In genomic region chr14:100844846-100845245, GRCh38 we compare ENCODE assay signal across 1 cellular context.
TF ChIP-seq lines count a peak whose summit lies in the region.

No MANE protein-coding gene starts in this region.

TF ChIP-seq in IMR-90, 13 proteins besides CTCF, POLR2A, EP300 and RAD21:
- TF ChIP-seq SMC3 (IDR thresholded peaks at IDR 0.05; ENCODE audit: low read depth, low read length): no peak
- TF ChIP-seq RCOR1 (IDR thresholded peaks at IDR 0.05; ENCODE audit: insufficient replicate concordance, low read length): no peak
- TF ChIP-seq CHD1 (IDR thresholded peaks at IDR 0.05; ENCODE audit: low read depth, low read length): no peak
- no peak for TF ChIP-seq ELK1 (IDR thresholded peaks at IDR 0.05; ENCODE audit: borderline replicate concordance, low read depth, low read length)
- no peak for TF ChIP-seq USF2 (IDR thresholded peaks at IDR 0.05; ENCODE audit: low read depth, low read length)
- no peak for TF ChIP-seq MXI1 (IDR thresholded peaks at IDR 0.05; ENCODE audit: borderline replicate concordance, low read depth, low read length)
